8 cellular contexts compared by ENCODE assay signal in the genomic region with DNA sequence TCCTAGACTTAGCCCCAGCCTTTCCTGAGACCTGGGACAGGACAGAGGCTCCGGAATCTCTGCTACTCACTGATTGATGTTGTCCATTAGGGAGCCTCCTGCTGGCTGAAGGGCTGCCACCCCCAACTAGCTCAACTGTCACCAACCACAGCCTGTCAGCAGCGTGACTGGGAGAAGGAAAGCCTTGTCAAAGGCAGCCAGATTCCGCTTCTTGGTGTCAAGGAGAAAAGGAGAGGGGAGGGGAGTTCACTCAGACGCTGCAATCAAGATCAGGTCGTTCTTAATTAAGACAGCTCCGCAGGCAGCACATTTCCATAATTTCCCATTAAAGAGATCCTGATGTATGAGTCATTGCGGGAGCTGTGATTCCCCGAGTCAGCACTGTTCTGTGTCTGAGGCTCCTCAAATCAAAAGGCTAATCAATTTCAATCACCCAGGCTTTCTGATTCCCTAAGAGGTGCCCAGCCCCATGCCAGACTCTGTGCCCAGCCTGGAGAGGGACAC.
DNase-seq lines count a peak whose midpoint lies in the region; ATAC-seq and TF ChIP-seq lines count a peak whose summit lies in the region.

No MANE protein-coding gene starts in this region.

- H3K4me1 ChIP-seq in body of pancreas (peaks cover 5% of the 10 kb centered on the region), esophagus squamous epithelium (peaks cover 6 to 12% (median 7%) of the 10 kb centered on the region in 3 donors)

- ATAC-seq in Right ventricle myocardium inferior (peak; percentile 87), body of pancreas (peak; percentile 38), GM18873 (IDR thresholded peaks at IDR 0.05; ENCODE audit: low FRiP score, unreplicated experiment) (no peak)

- H3K27me3 ChIP-seq in body of pancreas (no peaks in the 10 kb centered on the region), kidney epithelial cell (ENCODE audit: control insufficient read depth, insufficient read depth, low read length) (no peaks in the 10 kb centered on the region), esophagus squamous epithelium (peaks cover 0 to 36% (median 0%) of the 10 kb centered on the region in 4 donors)

- H3K36me3 ChIP-seq in body of pancreas (replicated peaks in 1 of 2; ENCODE audit: insufficient read depth in 1 of 2, low read depth in 2 of 2) (no peaks in the 10 kb centered on the region), kidney epithelial cell (ENCODE audit: control insufficient read depth, insufficient read depth, low read length) (no peaks in the 10 kb centered on the region), esophagus squamous epithelium (no peaks in the 10 kb centered on the region)

- DNase-seq in Right ventricle myocardium inferior (ENCODE audit: missing footprints) (no peak), cardiac septum (ENCODE audit: low spot score) (no peak), body of pancreas (peak in 3 of 4 donors; percentile 13 to 38 (median 14)), kidney epithelial cell (ENCODE audit: low read depth) (no peak), GDM1 (lab: John Stamatoyannopoulos, UW) (no peak), esophagus squamous epithelium (lab: John Stamatoyannopoulos, UW) (no peak)
- DNase-seq in NK-92 treated with Interleukin-12 subunit alpha and Interleukin-12 subunit beta, amount 100 ng/mL, for 24 hours (lab: John Stamatoyannopoulos, UW): no peak

- no peak overlapping the region for H3K27ac ChIP-seq in body of pancreas
- no peak overlapping the region for H3K27ac ChIP-seq in esophagus squamous epithelium

- intact Hi-C loops in Right ventricle myocardium inferior (cut with DNase I) (loop anchor here (1.0 kb wide), 1 partner anchor 76 kb away; no protein-coding TSS in a partner anchor), cardiac septum (cut with DNase I) (no loop called here), body of pancreas (cut with DNase I) (no loop called here), esophagus squamous epithelium (cut with DNase I) (no loop called here)

- H3K4me3 ChIP-seq in body of pancreas: no peak overlapping the region
- no peak overlapping the region for H3K4me3 ChIP-seq in kidney epithelial cell (ENCODE audit: low read depth, low read length)
- no peak overlapping the region for H3K4me3 ChIP-seq in esophagus squamous epithelium

- WGBS in body of pancreas, 2 donors: 8 to 11% methylated on average over 7 to 8 of the region's 8 CpGs
- 3 to 12% methylated on average over 5 of the region's 8 CpGs for WGBS in esophagus squamous epithelium, 2 donors

- H3K9me3 ChIP-seq in body of pancreas (no peaks in the 10 kb centered on the region), esophagus squamous epithelium (no peaks in the 10 kb centered on the region)

- TF ChIP-seq CTCF in body of pancreas (IDR thresholded peaks at IDR 0.05): peak in 3 of 7 experiments; percentile 15 to 33 (median 18)
- peak; percentile 45 for TF ChIP-seq CTCF in kidney epithelial cell (IDR thresholded peaks at IDR 0.05; ENCODE audit: insufficient read depth, low read length, poor library complexity, severe bottlenecking)
- peak in 3 of 6 experiments; percentile 14 to 46 (median 19) for TF ChIP-seq CTCF in esophagus squamous epithelium (IDR thresholded peaks at IDR 0.05)

- TF ChIP-seq POLR2A in body of pancreas (IDR thresholded peaks at IDR 0.05) (no peak), esophagus squamous epithelium (IDR thresholded peaks at IDR 0.05) (no peak)

Comparison
In these comparisons a context has a peak if more than half of its experiments do, and no peak if none do; other contexts are left out.
1. DNase-seq: peak in body of pancreas (3 of 4); none in Right ventricle myocardium inferior (single experiment), cardiac septum (single experiment), kidney epithelial cell (single experiment), NK-92 treated with Interleukin-12 subunit alpha and Interleukin-12 subunit beta, amount 100 ng/mL, for 24 hours (single experiment), GDM1 (single experiment) and esophagus squamous epithelium (single experiment).